In genomic region chr7:30992414-30992813, GRCh38 we compare ENCODE assay signal across 26 cellular contexts. TPM values are rescaled to one million over a fixed set of nuclear protein-coding genes. Genes with fewer than 3 reads are reported as not detected.
DNase-seq lines count a peak whose midpoint lies in the region; ATAC-seq, FAIRE-seq and TF ChIP-seq lines count a peak whose summit lies in the region.
"Had no signal": no experiment of that assay in that cellular context is flagged by ENCODE, and none has a peak within 500 bp of the region (broad histone marks: within the 10 kb centered on the region; RNA-seq: fewer than 3 reads in every experiment).

No MANE protein-coding gene starts in this region.

- H3K27ac ChIP-seq in RWPE2 (ENCODE audit: poor library complexity, severe bottlenecking) = no peak overlapping the region
- peak overlapping the region; percentile 39 for H3K27ac ChIP-seq in keratinocyte (ENCODE audit: control insufficient read depth, insufficient read depth, low read length)
- H3K27ac ChIP-seq in ovary = no peak overlapping the region
- H3K27ac ChIP-seq: neutrophil had no signal

- FAIRE-seq in keratinocyte (lab: Jason Lieb, UNC) = peak; percentile 13
- FAIRE-seq: endothelial cell of umbilical vein had no signal

- H3K27me3 ChIP-seq in RWPE2 (ENCODE audit: insufficient read depth, poor library complexity, severe bottlenecking) = no peaks in the 10 kb centered on the region
- no peaks in the 10 kb centered on the region for H3K27me3 ChIP-seq in keratinocyte (ENCODE audit: control insufficient read depth, extremely low read depth, insufficient read depth, low read length)
- no peaks in the 10 kb centered on the region for H3K27me3 ChIP-seq in ovary

- DNase-seq in DMS 273 (lab: John Stamatoyannopoulos, UW; ENCODE audit: unreplicated experiment) = peak; percentile 96
- DNase-seq in LHCN-M2 (ENCODE audit: low read depth) = peak; percentile 24
- no peak for DNase-seq in RWPE2 (ENCODE audit: low spot score)
- peak; percentile 62 for DNase-seq in keratinocyte (ENCODE audit: low read depth, low spot score)
- no peak for DNase-seq in ovary
- no peak for DNase-seq in hippocampal formation (lab: John Stamatoyannopoulos, UW)
- no peak for DNase-seq in NCI-H526 (lab: John Stamatoyannopoulos, UW)
- DNase-seq: activated CD4-positive, alpha-beta memory T cell treated with anti-CD3 and anti-CD28 coated beads, Interleukin-2, amount 10 ng/mL, durations not matched to agents 7 days and 5 days; activated gamma-delta T cell treated with Interleukin-2 at 50 U/mL for 16 hours; amniotic stem cell; caudate nucleus; NCI-H2029 treated with DMSO at 0.1 percent for 48 hours; NCI-H526 treated with DMSO at 0.1 percent for 48 hours; stimulated activated CD4-positive, alpha-beta T cell treated with anti-CD3 and anti-CD28 coated beads, Interleukin-4, amount 100 ng/mL, for 24 hours; stimulated activated naive CD4-positive, alpha-beta T cell treated with Interleukin-2 at 50 U/mL for 16 hours had no signal

- peak; percentile 11; the same call in 1 of the 3 replicates for ATAC-seq in RWPE2 (ENCODE audit: low read depth)
- no peak for ATAC-seq in GM19395 (IDR thresholded peaks at IDR 0.05; ENCODE audit: unreplicated experiment)
- ATAC-seq: activated CD4-positive, CD25-positive, alpha-beta regulatory T cell treated with anti-CD3 and anti-CD28 coated beads, Interleukin-2, amount 50 U/mL, for 24 hours had no signal

- dilution Hi-C loops in keratinocyte (cut with MboI; ENCODE audit: extremely low pct_ligation_motif_present, low sequenced_read_pairs) = loop anchor here (25.0 kb wide), 1 partner anchor 120 kb away; no protein-coding TSS in a partner anchor

- H3K9me1 ChIP-seq in keratinocyte (ENCODE audit: control insufficient read depth, extremely low read depth, insufficient read depth, low read length) = no peaks in the 10 kb centered on the region

- peak overlapping the region; percentile 39 for H3K9ac ChIP-seq in keratinocyte (ENCODE audit: control insufficient read depth, extremely low read depth, insufficient read depth, low read length)

- TF ChIP-seq EP300 in ovary (IDR thresholded peaks at IDR 0.05) = no peak

- no peaks in the 10 kb centered on the region for H4K20me1 ChIP-seq in keratinocyte (ENCODE audit: control insufficient read depth, extremely low read depth, insufficient read depth, low read length)

- no peaks in the 10 kb centered on the region for H3K9me3 ChIP-seq in RWPE2 (ENCODE audit: severe bottlenecking)
- no peaks in the 10 kb centered on the region for H3K9me3 ChIP-seq in keratinocyte (ENCODE audit: control insufficient read depth, low read depth, low read length)
- no peaks in the 10 kb centered on the region for H3K9me3 ChIP-seq in ovary
- H3K9me3 ChIP-seq: neutrophil had no signal

- intact Hi-C loops in ovary (cut with DNase I) = no loop called here

- no peak overlapping the region for H3K4me3 ChIP-seq in RWPE2 (ENCODE audit: severe bottlenecking)
- no peak overlapping the region for H3K4me3 ChIP-seq in keratinocyte (ENCODE audit: control insufficient read depth in 2 of 3, extremely low read depth in 1 of 3, insufficient read depth in 2 of 3, low read depth in 1 of 3, low read length in 3 of 3)
- H3K4me3 ChIP-seq in ovary = no peak overlapping the region

- no peak for TF ChIP-seq POLR2A in ovary (IDR thresholded peaks at IDR 0.05)

- H3K4me1 ChIP-seq in RWPE2 (ENCODE audit: insufficient read depth, poor library complexity, severe bottlenecking) (no peaks in the 10 kb centered on the region), keratinocyte (ENCODE audit: control insufficient read depth, extremely low read depth, insufficient read depth, low read length) (peaks cover 13% of the 10 kb centered on the region), ovary (ENCODE audit: insufficient read depth) (peaks cover 5% of the 10 kb centered on the region)

- peak overlapping the region; percentile 76 for H2AFZ ChIP-seq in keratinocyte (ENCODE audit: control insufficient read depth, low read length)

- 89 to 90% (median 89%) methylated on average over 18 of the region's 18 CpGs for WGBS in ovary, 3 donors

- H3K4me2 ChIP-seq in keratinocyte (ENCODE audit: control insufficient read depth, extremely low read depth, insufficient read depth, low read depth, low read length) = peak overlapping the region; percentile 20

- no peaks in the 10 kb centered on the region for H3K36me3 ChIP-seq in RWPE2 (ENCODE audit: low read depth)
- H3K36me3 ChIP-seq in keratinocyte (ENCODE audit: control insufficient read depth in 2 of 2, extremely low read depth in 1 of 2, insufficient read depth in 2 of 2, low read length in 2 of 2) = no peaks in the 10 kb centered on the region
- no peaks in the 10 kb centered on the region for H3K36me3 ChIP-seq in ovary
- H3K36me3 ChIP-seq: neutrophil had no signal

- TF ChIP-seq CTCF in RWPE2 (IDR thresholded peaks at IDR 0.05; ENCODE audit: poor library complexity, severe bottlenecking) = no peak
- no peak for TF ChIP-seq CTCF in keratinocyte (optimal IDR thresholded peaks at IDR 0.05 in 1 of 3, IDR thresholded peaks at IDR 0.05 in 1 of 3, conservative IDR thresholded peaks at IDR 0.05 in 1 of 3; ENCODE audit: extremely low read depth in 1 of 3, insufficient read depth in 2 of 3, low read length in 3 of 3)
- no peak for TF ChIP-seq CTCF in ovary (IDR thresholded peaks at IDR 0.05)

- H3K79me2 ChIP-seq in keratinocyte (ENCODE audit: control insufficient read depth, insufficient read depth, low read length) = no peaks in the 10 kb centered on the region

RNA-seq across cellular contexts. Expression of gene GHRHR, which starts 28.7 kb away (rescaled TPM):
- total RNA-seq in LHCN-M2 (2014; rRNA removed) = not detected in 2 replicates
- polyA plus RNA-seq in LHCN-M2 (2012) = not detected
- not detected in 3 replicates for polyA plus RNA-seq in keratinocyte
- not detected for polyA plus RNA-seq in keratinocyte (2011; ENCODE audit: low read depth)
- not detected in 2 replicates for polyA plus RNA-seq in keratinocyte (2011; cell fraction: cytosol; rRNA removed)
- polyA plus RNA-seq in keratinocyte (2011; cell fraction: nucleus; rRNA removed) = not detected in 2 replicates
- not detected in 2 replicates for polyA plus RNA-seq in keratinocyte (2012; ENCODE audit: low replicate concordance)
- not detected in 3 replicates for polyA minus RNA-seq in keratinocyte
- polyA minus RNA-seq in keratinocyte (2011; cell fraction: cytosol; rRNA and poly(A)+ RNA removed) = not detected
- not detected in 2 replicates for polyA minus RNA-seq in keratinocyte (2011; cell fraction: nucleus; rRNA and poly(A)+ RNA removed)
- total RNA-seq in ovary = not detected
- polyA plus RNA-seq in ovary = not detected
- total RNA-seq: activated CD4-positive, alpha-beta memory T cell treated with anti-CD3 and anti-CD28 coated beads, Interleukin-2, amount 10 ng/mL, durations not matched to agents 7 days and 5 days; dermis microvascular lymphatic vessel endothelial cell; endothelial cell of umbilical vein; fibroblast of villous mesenchyme; H4; mononuclear cell; renal cortical epithelial cell had no signal
- polyA plus RNA-seq: AG04450, CD14-positive monocyte, endothelial cell of umbilical vein had no signal

RNA-seq across cellular contexts. Expression of gene ADCYAP1R1, which starts 59.7 kb away (rescaled TPM):
- 0.06 TPM in 1 of 2 replicates, not detected in the other for total RNA-seq in LHCN-M2 (2014; rRNA removed)
- polyA plus RNA-seq in LHCN-M2 (2012) = not detected
- polyA plus RNA-seq in keratinocyte = not detected in 3 replicates
- not detected for polyA plus RNA-seq in keratinocyte (2011; ENCODE audit: low read depth)
- polyA plus RNA-seq in keratinocyte (2011; cell fraction: cytosol; rRNA removed) = not detected in 2 replicates
- polyA plus RNA-seq in keratinocyte (2011; cell fraction: nucleus; rRNA removed) = not detected in 2 replicates
- not detected in 2 replicates for polyA plus RNA-seq in keratinocyte (2012; ENCODE audit: low replicate concordance)
- polyA minus RNA-seq in keratinocyte = not detected in 3 replicates
- not detected for polyA minus RNA-seq in keratinocyte (2011; cell fraction: cytosol; rRNA and poly(A)+ RNA removed)
- not detected in 2 replicates for polyA minus RNA-seq in keratinocyte (2011; cell fraction: nucleus; rRNA and poly(A)+ RNA removed)
- total RNA-seq in ovary = 1 to 10 TPM in 5 of 7 donors, under 1 TPM in 2; 0.33 to 9.2 (median 5.0) TPM
- polyA plus RNA-seq in ovary = 1 to 10 TPM in 1 of 2 donors, under 1 TPM in 1; 0.40 to 7.1 TPM
- total RNA-seq: activated CD4-positive, alpha-beta memory T cell treated with anti-CD3 and anti-CD28 coated beads, Interleukin-2, amount 10 ng/mL, durations not matched to agents 7 days and 5 days; endothelial cell of umbilical vein; fibroblast of villous mesenchyme; renal cortical epithelial cell had no signal
- polyA plus RNA-seq: AG04450, CD14-positive monocyte had no signal

Comparison
In these comparisons a context has a peak if more than half of its experiments do, and no peak if none do; other contexts are left out.
1. DNase-seq: peak in DMS 273 (single experiment), LHCN-M2 (single experiment) and keratinocyte (single experiment); none in RWPE2 (single experiment), ovary (0 of 5), hippocampal formation (0 of 2) and NCI-H526 (0 of 2).